ENCODE assay signal across 11 cellular contexts in genomic region chr7:2120251-2120660, GRCh38.
DNase-seq lines count a peak whose midpoint lies in the region; ATAC-seq, FAIRE-seq and TF ChIP-seq lines count a peak whose summit lies in the region.
"Had no signal": no experiment of that assay in that cellular context is flagged by ENCODE, and none has a peak within 500 bp of the region (broad histone marks: within the 10 kb centered on the region; RNA-seq: fewer than 3 reads in every experiment).

No MANE protein-coding gene starts in this region.

- H3K4me1 Mint-ChIP-seq in H9 (no peaks in the 10 kb centered on the region), activated B cell treated with CpG ODN at 0.5 μM for 24 hours (peaks cover 20% of the 10 kb centered on the region), endodermal cell (no peaks in the 10 kb centered on the region)
- H3K4me1 Mint-ChIP-seq in activated naive CD4-positive, alpha-beta T cell treated with anti-CD3 and anti-CD28 coated beads for 36 hours (ENCODE audit: low read depth): peaks cover 12% of the 10 kb centered on the region

- H3K79me1 ChIP-seq in H9 (ENCODE audit: insufficient read depth, low read depth, low read length, poor library complexity, severe bottlenecking): no peaks in the 10 kb centered on the region

- POLR2A ChIA-PET in activated B cell treated with CpG ODN at 0.5 μM for 24 hours (lab: Charles Lee) (no interaction called here), SK-N-SH (lab: Yijun Ruan, JAX) (no interaction called here)

- H2BK20ac ChIP-seq in H9 (ENCODE audit: low read depth, low read length, poor library complexity, severe bottlenecking): no peak overlapping the region

- no peak overlapping the region for H4K5ac ChIP-seq in H9 (ENCODE audit: insufficient read length, low read depth, low read length)

- H3K4me3 ChIP-seq in small intestine (ENCODE audit: low read depth in 1 of 2, low read length in 2 of 2) (no peak overlapping the region), SK-N-SH (ENCODE audit: low read depth in 2 of 2, low read length in 1 of 2) (no peak overlapping the region), pancreas (no peak overlapping the region), endodermal cell (ENCODE audit: low read length) (no peak overlapping the region)

- ATAC-seq in activated B cell treated with CpG ODN at 0.5 μM for 24 hours (ENCODE audit: low read depth): peak; percentile 45
- ATAC-seq in pancreas: no peak

- H3K9me3 Mint-ChIP-seq in H9: no peaks in the 10 kb centered on the region
- peaks cover 4% of the 10 kb centered on the region for H3K9me3 Mint-ChIP-seq in activated B cell treated with CpG ODN at 0.5 μM for 24 hours
- no peaks in the 10 kb centered on the region for H3K9me3 Mint-ChIP-seq in activated naive CD4-positive, alpha-beta T cell treated with anti-CD3 and anti-CD28 coated beads for 36 hours
- H3K9me3 Mint-ChIP-seq in endodermal cell: no peaks in the 10 kb centered on the region

- no peak overlapping the region for H3K27ac ChIP-seq in H9 (ENCODE audit: insufficient read length, low read depth, low read length)
- no peak overlapping the region for H3K27ac ChIP-seq in small intestine (ENCODE audit: low read depth in 1 of 2, low read length in 1 of 2)
- H3K27ac ChIP-seq in SK-N-SH (ENCODE audit: low read depth in 2 of 2, low read length in 1 of 2): peak overlapping the region in 1 of 2 experiments; percentile 73; a peak in 1 of 4 replicates
- no peak overlapping the region for H3K27ac ChIP-seq in pancreas
- no peak overlapping the region for H3K27ac ChIP-seq in endodermal cell (ENCODE audit: low read depth, low read length)

- intact Hi-C loops in activated B cell treated with CpG ODN at 0.5 μM for 24 hours (cut with micrococcal nuclease): no loop called here
- intact Hi-C loops in activated naive CD4-positive, alpha-beta T cell treated with anti-CD3 and anti-CD28 coated beads for 36 hours (cut with micrococcal nuclease): loop anchor here (1.0 kb wide), 1 partner anchor 16 kb away; no protein-coding TSS in a partner anchor
- intact Hi-C loops in pancreas (cut with DNase I): no loop called here

- no peak overlapping the region for H2AK5ac ChIP-seq in H9 (ENCODE audit: insufficient read length, low read length)

- H3K9ac ChIP-seq in H9 (ENCODE audit: extremely low read depth, insufficient read length, low read length): no peak overlapping the region
- H3K9ac ChIP-seq in SK-N-SH: no peak overlapping the region
- H3K9ac ChIP-seq in endodermal cell (ENCODE audit: extremely low read depth, low read length, poor library complexity, severe bottlenecking): no peak overlapping the region

- H3K14ac ChIP-seq in H9 (ENCODE audit: insufficient read depth, low read length): no peak overlapping the region

- H3K56ac ChIP-seq in H9 (ENCODE audit: insufficient read length, low read depth, low read length): no peak overlapping the region

- TF ChIP-seq POLR2A in GM12891 (IDR thresholded peaks at IDR 0.05; ENCODE audit: low read depth, low read length): no peak

- no peak overlapping the region for H3K4me2 ChIP-seq in H9 (ENCODE audit: insufficient read depth, insufficient read length, low read length)
- H3K4me2 ChIP-seq in SK-N-SH: no peak overlapping the region

- H3K27me3 Mint-ChIP-seq in H9 (ENCODE audit: low read depth) (no peaks in the 10 kb centered on the region; the same call in 1 of the 2 replicates), activated B cell treated with CpG ODN at 0.5 μM for 24 hours (no peaks in the 10 kb centered on the region), endodermal cell (ENCODE audit: insufficient read depth) (no peaks in the 10 kb centered on the region)
- H3K27me3 Mint-ChIP-seq in activated naive CD4-positive, alpha-beta T cell treated with anti-CD3 and anti-CD28 coated beads for 36 hours (ENCODE audit: low read depth): no peaks in the 10 kb centered on the region

- no peak overlapping the region for H2BK120ac ChIP-seq in H9 (ENCODE audit: low read depth, low read length, poor library complexity, severe bottlenecking)

- H2BK15ac ChIP-seq in H9 (ENCODE audit: low read depth, low read length): no peak overlapping the region

- H3K27me3 ChIP-seq in H9 (ENCODE audit: insufficient read depth, low read length): no peaks in the 10 kb centered on the region
- H3K27me3 ChIP-seq in small intestine (ENCODE audit: control insufficient read depth in 2 of 2, insufficient read depth in 2 of 2, low read length in 2 of 2): no peaks in the 10 kb centered on the region
- H3K27me3 ChIP-seq in SK-N-SH (ENCODE audit: insufficient read depth): no peaks in the 10 kb centered on the region
- H3K27me3 ChIP-seq in pancreas: no peaks in the 10 kb centered on the region
- no peaks in the 10 kb centered on the region for H3K27me3 ChIP-seq in endodermal cell (ENCODE audit: control insufficient read depth, insufficient read depth, low read length, poor library complexity, severe bottlenecking)

- H2AFZ ChIP-seq in H9 (ENCODE audit: low read length) (no peak overlapping the region), SK-N-SH (ENCODE audit: low read depth) (no peak overlapping the region)

- no peak overlapping the region for H4K91ac ChIP-seq in H9 (ENCODE audit: insufficient read length, low read depth, low read length)

- H3K23ac ChIP-seq in H9 (ENCODE audit: insufficient read length, low read depth, low read length): no peak overlapping the region

- no peak for TF ChIP-seq EP300 in SK-N-SH (IDR thresholded peaks at IDR 0.05; ENCODE audit: borderline replicate concordance in 1 of 2, low read depth in 1 of 2, low read length in 1 of 2)

- no peak overlapping the region for H4K8ac ChIP-seq in H9 (replicated peaks; ENCODE audit: insufficient read length, low read depth, low read length)

- H3K4me1 ChIP-seq in H9 (ENCODE audit: insufficient read depth, low read length) (no peaks in the 10 kb centered on the region), small intestine (ENCODE audit: control insufficient read depth in 2 of 2, insufficient read depth in 1 of 2, low read depth in 1 of 2, low read length in 1 of 2) (no peaks in the 10 kb centered on the region), SK-N-SH (ENCODE audit: control insufficient read depth in 1 of 2, insufficient read depth in 2 of 2, low read depth in 1 of 2, low read length in 1 of 2) (peaks cover 21 to 78% of the 10 kb centered on the region in 2 experiments; a peak in 3 of 4 replicates), pancreas (no peaks in the 10 kb centered on the region), endodermal cell (ENCODE audit: control insufficient read depth, insufficient read depth, low read length) (no peaks in the 10 kb centered on the region)

- no CpG with 5 or more reads among the region's 12 CpGs for WGBS in H9 (ENCODE audit: extremely low coverage, insufficient read length, low lambda C conversion rate)
- WGBS in small intestine, 3 donors: 65 to 92% (median 75%) methylated on average over 12 of the region's 12 CpGs
- 92% methylated on average over 10 of the region's 12 CpGs for WGBS in SK-N-SH (ENCODE audit: low lambda C conversion rate)
- 88 to 91% methylated on average over 12 of the region's 12 CpGs for WGBS in pancreas, 2 donors
- 94% methylated on average over 7 to 12 of the region's 12 CpGs for WGBS in endodermal cell (ENCODE audit: insufficient coverage in 1 of 2, insufficient read length in 1 of 2), 2 experiments

- H2BK12ac ChIP-seq in H9 (ENCODE audit: insufficient read length, low read depth, low read length): no peak overlapping the region

- H3K79me2 ChIP-seq in H9 (ENCODE audit: insufficient read depth, low read length) (no peaks in the 10 kb centered on the region), SK-N-SH (ENCODE audit: insufficient read depth) (no peaks in the 10 kb centered on the region)

- H2BK5ac ChIP-seq in H9 (ENCODE audit: insufficient read length, low read length): no peak overlapping the region

- H3K36me3 Mint-ChIP-seq in H9 (ENCODE audit: insufficient read depth in 1 of 3, low read depth in 3 of 3) (peaks cover under 1 to 4% (median 2%) of the 10 kb centered on the region in 3 experiments; a peak in 3 of 7 replicates), activated B cell treated with CpG ODN at 0.5 μM for 24 hours (ENCODE audit: low read depth) (peaks cover 12% of the 10 kb centered on the region), endodermal cell (ENCODE audit: low read depth) (peaks cover 5% of the 10 kb centered on the region)
- H3K36me3 Mint-ChIP-seq in activated naive CD4-positive, alpha-beta T cell treated with anti-CD3 and anti-CD28 coated beads for 36 hours (ENCODE audit: low read depth): peaks cover 1% of the 10 kb centered on the region

- no peak overlapping the region for H3K4ac ChIP-seq in H9 (ENCODE audit: low read depth, low read length)

- no peaks in the 10 kb centered on the region for H3F3A ChIP-seq in SK-N-SH (replicated peaks; ENCODE audit: insufficient read depth)

- no peak for TF ChIP-seq RAD21 in SK-N-SH (IDR thresholded peaks at IDR 0.05; ENCODE audit: low read length)

- H3K4me3 Mint-ChIP-seq in H9 (no peak overlapping the region), activated B cell treated with CpG ODN at 0.5 μM for 24 hours (no peak overlapping the region), endodermal cell (no peak overlapping the region)
- H3K4me3 Mint-ChIP-seq in activated naive CD4-positive, alpha-beta T cell treated with anti-CD3 and anti-CD28 coated beads for 36 hours: no peak overlapping the region

- FAIRE-seq in small intestine (lab: Jason Lieb, UNC): no peak
- FAIRE-seq in pancreas (lab: Jason Lieb, UNC): no peak
- no peak for FAIRE-seq in GM12891 (lab: Jason Lieb, UNC)

- no peak overlapping the region for H3K18ac ChIP-seq in H9 (ENCODE audit: insufficient read length, low read depth, low read length)

- no peaks in the 10 kb centered on the region for H3K23me2 ChIP-seq in H9 (ENCODE audit: insufficient read length, low read depth, low read length, poor library complexity, severe bottlenecking)

- H3K27ac Mint-ChIP-seq in H9: peak overlapping the region; percentile 72 to 96 (median 94); a peak in 5 of 7 replicates
- no peak overlapping the region for H3K27ac Mint-ChIP-seq in activated B cell treated with CpG ODN at 0.5 μM for 24 hours
- H3K27ac Mint-ChIP-seq in activated naive CD4-positive, alpha-beta T cell treated with anti-CD3 and anti-CD28 coated beads for 36 hours: no peak overlapping the region
- no peak overlapping the region for H3K27ac Mint-ChIP-seq in endodermal cell

- no peak for DNase-seq in H9
- no peak for DNase-seq in activated B cell treated with CpG ODN at 0.5 μM for 24 hours
- peak; percentile 54 for DNase-seq in activated naive CD4-positive, alpha-beta T cell treated with anti-CD3 and anti-CD28 coated beads for 36 hours
- DNase-seq in small intestine: peak; percentile 27
- no peak for DNase-seq in SK-N-SH
- DNase-seq in pancreas: no peak
- DNase-seq in GM12891 (ENCODE audit: insufficient read length, low spot score): no peak
- DNase-seq in endodermal cell: no peak
- DNase-seq: Calu3, SIG-M5, trophoblast cell had no signal

- CTCF ChIA-PET in activated B cell treated with CpG ODN at 0.5 μM for 24 hours (lab: Charles Lee) (no interaction called here), SK-N-SH (lab: Yijun Ruan, JAX) (interaction anchor here (1.2 to 1.6 kb wide), 3 partner anchors 11 to 16 kb away, joined by 3 to 7 read pairs (median 4); no protein-coding TSS in a partner anchor)
- CTCF ChIA-PET in activated naive CD4-positive, alpha-beta T cell treated with anti-CD3 and anti-CD28 coated beads for 36 hours (lab: Charles Lee): interaction anchor here (1.7 kb wide), 1 partner anchor 16 kb away, joined by 4 read pairs; no protein-coding TSS in a partner anchor

- H3K36me3 ChIP-seq in small intestine (ENCODE audit: control insufficient read depth in 2 of 2, insufficient read depth in 2 of 2, low read length in 2 of 2) (no peaks in the 10 kb centered on the region), SK-N-SH (replicated peaks in 1 of 2; ENCODE audit: control insufficient read depth in 1 of 2, insufficient read depth in 2 of 2, low read length in 1 of 2) (peaks cover 0 to 4% of the 10 kb centered on the region in 2 experiments), pancreas (no peaks in the 10 kb centered on the region), endodermal cell (ENCODE audit: control insufficient read depth, insufficient read depth, low read length) (no peaks in the 10 kb centered on the region)

- no peaks in the 10 kb centered on the region for H3K9me2 ChIP-seq in SK-N-SH

- no peak overlapping the region for H3T11ph ChIP-seq in H9 (ENCODE audit: low read length)

- H4K20me1 ChIP-seq in H9 (ENCODE audit: control insufficient read depth, insufficient read depth, insufficient read length) (no peaks in the 10 kb centered on the region), SK-N-SH (ENCODE audit: insufficient read depth) (peaks cover 3% of the 10 kb centered on the region; the same call in 1 of the 2 replicates)

- TF ChIP-seq CTCF in H9 (conservative IDR thresholded peaks at IDR 0.05) (no peak), activated B cell treated with CpG ODN at 0.5 μM for 24 hours (IDR thresholded peaks at IDR 0.05) (no peak), SK-N-SH (IDR thresholded peaks at IDR 0.05) (no peak), pancreas (IDR thresholded peaks at IDR 0.05) (no peak), endodermal cell (conservative IDR thresholded peaks at IDR 0.05) (no peak)

- H3K9me3 ChIP-seq in H9 (ENCODE audit: control insufficient read depth, low read depth, low read length) (no peaks in the 10 kb centered on the region), small intestine (ENCODE audit: control insufficient read depth, low read depth) (no peaks in the 10 kb centered on the region), SK-N-SH (no peaks in the 10 kb centered on the region), pancreas (no peaks in the 10 kb centered on the region), endodermal cell (ENCODE audit: control insufficient read depth, low read length) (no peaks in the 10 kb centered on the region)

Comparison
In these comparisons a context has a peak if more than half of its experiments do, and no peak if none do; other contexts are left out.
1. DNase-seq: peak in activated naive CD4-positive, alpha-beta T cell treated with anti-CD3 and anti-CD28 coated beads for 36 hours (single experiment) and small intestine (single experiment); none in H9 (single experiment), activated B cell treated with CpG ODN at 0.5 μM for 24 hours (single experiment), SK-N-SH (single experiment), pancreas (0 of 6), GM12891 (single experiment) and endodermal cell (single experiment).
2. H3K27ac Mint-ChIP-seq: peak in H9 (3 of 3); none in activated B cell treated with CpG ODN at 0.5 μM for 24 hours (single experiment), activated naive CD4-positive, alpha-beta T cell treated with anti-CD3 and anti-CD28 coated beads for 36 hours (single experiment) and endodermal cell (single experiment).